14 cellular contexts compared by ENCODE assay signal in genomic region chr7:44743750-44744149, GRCh38.
"Had no signal": no experiment of that assay in that cellular context is flagged by ENCODE, and none has a peak within 500 bp of the region (broad histone marks: within the 10 kb centered on the region; RNA-seq: fewer than 3 reads in every experiment).

No MANE protein-coding gene starts in this region.

- H3K4me1 ChIP-seq: colonic mucosa, vagina had no signal

- H3K27ac ChIP-seq: colonic mucosa, thyroid gland, vagina had no signal

- H3K4me3 ChIP-seq: colonic mucosa, thyroid gland, vagina had no signal

- DNase-seq: activated CD4-positive, alpha-beta T cell treated with anti-CD3 and anti-CD28 coated beads, Interleukin-2, amount 10 ng/mL, durations not matched to agents 24 days and 14 days; activated CD8-positive, alpha-beta memory T cell treated with anti-CD3 and anti-CD28 coated beads for 24 hours; activated naive CD4-positive, alpha-beta T cell treated with anti-CD3 and anti-CD28 coated beads for 36 hours; caudate nucleus; colonic mucosa; effector memory CD4-positive, alpha-beta T cell; erythroblast; hippocampal formation; kidney glomerular epithelial cell; stimulated activated CD4-positive, alpha-beta T cell treated with anti-CD3 and anti-CD28 coated beads, Interleukin-15, amount 100 ng/mL, for 24 hours; stimulated activated CD4-positive, alpha-beta T cell treated with anti-CD3 and anti-CD28 coated beads, Interleukin-4, amount 100 ng/mL, for 24 hours; thyroid gland had no signal

- H3K9me3 ChIP-seq: colonic mucosa, thyroid gland, vagina had no signal

- H3K36me3 ChIP-seq: colonic mucosa, thyroid gland, vagina had no signal

- H3K27me3 ChIP-seq: colonic mucosa, thyroid gland, vagina had no signal

- ATAC-seq: activated T-helper 17 cell treated with anti-CD3 and anti-CD28 coated beads, Interleukin-2, amount 50 U/mL, for 72 hours had no signal
